8 cellular contexts compared by ENCODE assay signal in the genomic region with DNA sequence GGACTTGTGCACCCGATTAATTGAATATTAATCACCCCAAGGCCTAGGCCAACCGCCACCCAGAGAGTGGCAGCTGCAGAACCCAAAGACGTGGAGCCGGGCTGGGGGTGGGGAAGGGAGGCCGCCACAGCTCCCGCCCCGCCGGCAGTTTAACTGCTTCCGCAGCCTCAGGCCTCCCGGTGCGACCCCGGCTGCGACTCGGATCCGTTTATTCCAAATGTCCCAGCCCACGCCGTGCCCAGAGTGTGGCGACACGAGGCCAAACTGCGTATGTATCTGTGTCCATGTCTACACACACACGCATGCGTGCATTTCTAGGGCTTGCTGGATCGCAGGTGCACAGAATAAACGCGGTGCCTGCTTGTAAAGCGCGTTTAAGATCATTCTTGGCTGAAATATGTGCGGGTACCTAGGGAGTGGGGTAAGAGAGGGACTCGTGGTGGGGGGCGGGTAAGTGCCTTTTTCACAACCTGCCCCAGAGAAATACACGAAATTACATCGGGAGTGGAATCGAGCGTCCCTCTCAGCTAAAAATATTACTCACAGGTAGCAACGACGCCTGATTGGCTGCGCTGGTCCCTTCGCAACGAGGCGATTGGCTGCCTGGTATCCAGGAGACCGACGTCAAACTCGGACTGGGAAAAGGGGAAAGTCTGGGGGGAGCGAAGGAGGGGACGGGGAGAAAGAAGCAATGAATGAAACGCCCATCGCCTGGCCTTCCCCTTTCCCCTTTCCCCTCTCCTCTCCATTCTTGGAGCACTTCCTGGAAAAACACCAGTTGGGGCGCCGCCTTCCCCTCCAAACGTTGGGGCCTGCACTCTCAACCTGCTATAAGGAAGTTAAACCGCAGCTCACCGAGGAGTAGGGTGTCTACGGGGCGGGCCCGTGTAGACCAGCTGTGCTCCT.
A peak's percentile ranks its signal among the peaks of the same experiment; 100 is the strongest.
DNase-seq lines count a peak whose midpoint lies in the region; ATAC-seq lines count a peak whose summit lies in the region.

No MANE protein-coding gene starts in this region.

- peak; percentile 92 for DNase-seq in AG08395 (ENCODE audit: low spot score)
- DNase-seq in NCI-H345 treated with DMSO at 0.1 percent for 48 hours (lab: John Stamatoyannopoulos, UW; ENCODE audit: unreplicated experiment) = peak; percentile 86
- peak; percentile 56 to 69 (median 66) for DNase-seq in activated CD4-positive, CD25-positive, alpha-beta regulatory T cell (lab: John Stamatoyannopoulos, UW)
- DNase-seq in central memory CD4-positive, alpha-beta T cell = peak; percentile 88
- peak; percentile 95 for DNase-seq in iris pigment epithelial cell (ENCODE audit: low read depth)
- DNase-seq in smooth muscle cell of the brain vasculature (ENCODE audit: low read depth, low spot score) = peak; percentile 62

- ATAC-seq in GM19023 (IDR thresholded peaks at IDR 0.05; ENCODE audit: unreplicated experiment) = peak; percentile 44
- ATAC-seq in HG03280 (IDR thresholded peaks at IDR 0.05; ENCODE audit: unreplicated experiment) = peak; percentile 37

Comparison
In these comparisons a context has a peak if more than half of its experiments do, and no peak if none do; other contexts are left out.
1. Peak in every context shown above with its lines: DNase-seq and ATAC-seq.